26 cellular contexts compared by ENCODE assay signal in the genomic region with DNA sequence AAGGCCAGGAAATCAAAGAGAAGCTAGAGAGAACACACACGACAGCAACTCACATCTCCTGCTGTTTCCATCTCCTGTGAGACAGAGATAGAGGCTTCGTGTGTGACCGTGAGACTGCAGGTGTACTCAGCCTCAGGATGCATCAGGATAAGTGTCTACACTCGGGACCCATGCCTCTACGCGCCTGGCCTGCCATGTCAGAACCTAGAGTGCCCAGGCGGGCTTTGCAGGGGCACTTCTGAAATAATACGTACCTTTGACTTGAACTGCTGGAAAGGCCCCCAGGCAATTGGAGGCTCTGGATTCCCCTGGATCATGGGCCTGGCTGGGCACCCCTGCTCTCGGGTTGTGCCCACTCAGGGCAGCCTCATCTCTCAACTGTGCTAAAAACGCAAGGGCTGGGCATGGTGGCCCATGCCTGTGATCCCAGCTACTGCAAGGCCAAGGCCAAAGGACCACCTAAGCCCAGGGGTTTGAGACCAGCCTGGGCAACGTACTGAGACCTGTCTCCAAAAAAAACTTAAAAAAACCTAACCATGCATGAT. TPM values are rescaled to one million over a fixed set of nuclear protein-coding genes. Genes with fewer than 3 reads are reported as not detected.
DNase-seq lines count a peak whose midpoint lies in the region; ATAC-seq and TF ChIP-seq lines count a peak whose summit lies in the region.
"Had no signal": no experiment of that assay in that cellular context is flagged by ENCODE, and none has a peak within 500 bp of the region (broad histone marks: within the 10 kb centered on the region; RNA-seq: fewer than 3 reads in every experiment).

No MANE protein-coding gene starts in this region.

- CTCF ChIA-PET in activated CD4-positive, alpha-beta memory T cell treated with anti-CD3 and anti-CD28 coated beads, Interleukin-2, amount 10 ng/mL, durations not matched to agents 7 days and 5 days (lab: Charles Lee) = no interaction called here
- CTCF ChIA-PET in activated CD4-positive, alpha-beta memory T cell treated with anti-CD3 and anti-CD28 coated beads for 36 hours (lab: Charles Lee) = no interaction called here
- CTCF ChIA-PET in activated CD8-positive, alpha-beta T cell treated with anti-CD3 and anti-CD28 coated beads for 36 hours (lab: Charles Lee) = no interaction called here

- no peaks in the 10 kb centered on the region for H3K27me3 ChIP-seq in gastroesophageal sphincter
- H3K27me3 ChIP-seq: ascending aorta, gastrocnemius medialis, thyroid gland had no signal

- no peak for TF ChIP-seq EP300 in gastroesophageal sphincter (IDR thresholded peaks at IDR 0.05)

- H3K4me1 Mint-ChIP-seq in activated CD4-positive, alpha-beta memory T cell treated with anti-CD3 and anti-CD28 coated beads, Interleukin-2, amount 10 ng/mL, durations not matched to agents 7 days and 5 days = peaks cover 10% of the 10 kb centered on the region
- H3K4me1 Mint-ChIP-seq in activated CD4-positive, alpha-beta memory T cell treated with anti-CD3 and anti-CD28 coated beads for 36 hours (ENCODE audit: low read depth) = peaks cover 3% of the 10 kb centered on the region
- H3K4me1 Mint-ChIP-seq in CD14-positive monocyte (no peaks in the 10 kb centered on the region), nephron progenitor cell (peaks cover 17% of the 10 kb centered on the region)
- H3K4me1 Mint-ChIP-seq in activated CD8-positive, alpha-beta T cell treated with anti-CD3 and anti-CD28 coated beads for 36 hours (ENCODE audit: low read depth) = peaks cover 4% of the 10 kb centered on the region

- no peaks in the 10 kb centered on the region for H3K4me1 ChIP-seq in gastroesophageal sphincter
- H3K4me1 ChIP-seq: ascending aorta, gastrocnemius medialis, psoas muscle had no signal

- H3K36me3 ChIP-seq in gastroesophageal sphincter = peaks cover 0 to 86% of the 10 kb centered on the region in 2 donors

- H3K9me3 ChIP-seq in gastroesophageal sphincter = no peaks in the 10 kb centered on the region
- H3K9me3 ChIP-seq: ascending aorta, gastrocnemius medialis, psoas muscle, thyroid gland had no signal

- no peak overlapping the region for H3K4me3 Mint-ChIP-seq in activated CD4-positive, alpha-beta memory T cell treated with anti-CD3 and anti-CD28 coated beads, Interleukin-2, amount 10 ng/mL, durations not matched to agents 7 days and 5 days
- H3K4me3 Mint-ChIP-seq in activated CD4-positive, alpha-beta memory T cell treated with anti-CD3 and anti-CD28 coated beads for 36 hours = no peak overlapping the region
- H3K4me3 Mint-ChIP-seq in CD14-positive monocyte (no peak overlapping the region), nephron progenitor cell (no peak overlapping the region)
- no peak overlapping the region for H3K4me3 Mint-ChIP-seq in activated CD8-positive, alpha-beta T cell treated with anti-CD3 and anti-CD28 coated beads for 36 hours
- H3K4me3 Mint-ChIP-seq: activated CD4-positive, alpha-beta T cell treated with anti-CD3 and anti-CD28 coated beads for 36 hours; HFFc6; stimulated activated memory B cell treated with anti-CD40 and anti-IgM and Interleukin-4, amounts not matched to agents 10 μg/mL and 1 μg/mL and 100 μg/mL, for 72 hours had no signal

- H3K36me3 Mint-ChIP-seq in activated CD4-positive, alpha-beta memory T cell treated with anti-CD3 and anti-CD28 coated beads, Interleukin-2, amount 10 ng/mL, durations not matched to agents 7 days and 5 days (ENCODE audit: low read depth) = peaks cover 48% of the 10 kb centered on the region
- peaks cover 18% of the 10 kb centered on the region for H3K36me3 Mint-ChIP-seq in activated CD4-positive, alpha-beta memory T cell treated with anti-CD3 and anti-CD28 coated beads for 36 hours
- H3K36me3 Mint-ChIP-seq in CD14-positive monocyte = peaks cover 71 to 74% of the 10 kb centered on the region in 2 donors
- H3K36me3 Mint-ChIP-seq in activated CD8-positive, alpha-beta T cell treated with anti-CD3 and anti-CD28 coated beads for 36 hours (ENCODE audit: low read depth) = peaks cover 15% of the 10 kb centered on the region
- peaks cover 65% of the 10 kb centered on the region for H3K36me3 Mint-ChIP-seq in nephron progenitor cell (ENCODE audit: low read depth)

- no peak for TF ChIP-seq POLR2A in gastroesophageal sphincter (IDR thresholded peaks at IDR 0.05)

- 80 to 81% methylated on average over 1 to 4 of the region's 11 CpGs for WGBS in gastroesophageal sphincter (ENCODE audit: low coverage in 1 of 2), 2 donors

- H3K4me3 ChIP-seq in gastroesophageal sphincter = no peak overlapping the region
- H3K4me3 ChIP-seq: ascending aorta, gastrocnemius medialis, psoas muscle, thyroid gland had no signal

- no peaks in the 10 kb centered on the region for H3K27me3 Mint-ChIP-seq in activated CD4-positive, alpha-beta memory T cell treated with anti-CD3 and anti-CD28 coated beads, Interleukin-2, amount 10 ng/mL, durations not matched to agents 7 days and 5 days
- no peaks in the 10 kb centered on the region for H3K27me3 Mint-ChIP-seq in activated CD4-positive, alpha-beta memory T cell treated with anti-CD3 and anti-CD28 coated beads for 36 hours
- H3K27me3 Mint-ChIP-seq in CD14-positive monocyte (ENCODE audit: low read depth in 3 of 3) (peaks cover 0 to 3% (median 0%) of the 10 kb centered on the region in 3 donors), nephron progenitor cell (ENCODE audit: low read depth, poor library complexity) (peaks cover 11% of the 10 kb centered on the region)
- no peaks in the 10 kb centered on the region for H3K27me3 Mint-ChIP-seq in activated CD8-positive, alpha-beta T cell treated with anti-CD3 and anti-CD28 coated beads for 36 hours
- H3K27me3 Mint-ChIP-seq: activated CD4-positive, alpha-beta T cell treated with anti-CD3 and anti-CD28 coated beads for 36 hours; stimulated activated memory B cell treated with anti-CD40 and anti-IgM and Interleukin-4, amounts not matched to agents 10 μg/mL and 1 μg/mL and 100 μg/mL, for 72 hours had no signal

- H3K9me3 Mint-ChIP-seq in activated CD4-positive, alpha-beta memory T cell treated with anti-CD3 and anti-CD28 coated beads, Interleukin-2, amount 10 ng/mL, durations not matched to agents 7 days and 5 days = no peaks in the 10 kb centered on the region
- no peaks in the 10 kb centered on the region for H3K9me3 Mint-ChIP-seq in activated CD4-positive, alpha-beta memory T cell treated with anti-CD3 and anti-CD28 coated beads for 36 hours
- H3K9me3 Mint-ChIP-seq in CD14-positive monocyte (no peaks in the 10 kb centered on the region), nephron progenitor cell (peaks cover 16% of the 10 kb centered on the region)
- H3K9me3 Mint-ChIP-seq in activated CD8-positive, alpha-beta T cell treated with anti-CD3 and anti-CD28 coated beads for 36 hours = no peaks in the 10 kb centered on the region
- H3K9me3 Mint-ChIP-seq: stimulated activated memory B cell treated with anti-CD40 and anti-IgM and Interleukin-4, amounts not matched to agents 10 μg/mL and 1 μg/mL and 100 μg/mL, for 72 hours had no signal

- intact Hi-C loops in activated CD4-positive, alpha-beta memory T cell treated with anti-CD3 and anti-CD28 coated beads for 36 hours (cut with micrococcal nuclease) = no loop called here
- intact Hi-C loops in CD14-positive monocyte (cut with micrococcal nuclease) = no loop called here
- intact Hi-C loops in activated CD8-positive, alpha-beta T cell treated with anti-CD3 and anti-CD28 coated beads for 36 hours (cut with micrococcal nuclease) = no loop called here

- no peak for ATAC-seq in activated CD8-positive, alpha-beta T cell treated with anti-CD3 and anti-CD28 coated beads for 36 hours
- no peak for ATAC-seq in GM18858 (IDR thresholded peaks at IDR 0.05; ENCODE audit: unreplicated experiment)
- no peak for ATAC-seq in gastroesophageal sphincter
- no peak for ATAC-seq in HG03280 (IDR thresholded peaks at IDR 0.05; ENCODE audit: unreplicated experiment)
- ATAC-seq: gastrocnemius medialis; stimulated activated memory B cell treated with anti-CD40 and anti-IgM and Interleukin-4, amounts not matched to agents 10 μg/mL and 1 μg/mL and 100 μg/mL, for 72 hours had no signal

- TF ChIP-seq CTCF in CD14-positive monocyte (IDR thresholded peaks at IDR 0.05) (no peak), nephron progenitor cell (IDR thresholded peaks at IDR 0.05) (no peak), gastroesophageal sphincter (IDR thresholded peaks at IDR 0.05) (no peak)
- TF ChIP-seq CTCF in activated CD8-positive, alpha-beta T cell treated with anti-CD3 and anti-CD28 coated beads for 36 hours (IDR thresholded peaks at IDR 0.05) = no peak

- no peak for DNase-seq in activated CD4-positive, alpha-beta memory T cell treated with anti-CD3 and anti-CD28 coated beads, Interleukin-2, amount 10 ng/mL, durations not matched to agents 7 days and 5 days
- DNase-seq in activated CD4-positive, alpha-beta memory T cell treated with anti-CD3 and anti-CD28 coated beads for 36 hours = no peak
- peak; percentile 22 for DNase-seq in CD14-positive monocyte (ENCODE audit: low spot score)
- no peak for DNase-seq in activated CD8-positive, alpha-beta T cell treated with anti-CD3 and anti-CD28 coated beads for 36 hours
- no peak for DNase-seq in nephron progenitor cell
- DNase-seq: activated CD4-positive, alpha-beta T cell treated with anti-CD3 and anti-CD28 coated beads for 36 hours; activated effector memory CD4-positive, alpha-beta T cell treated with anti-CD3 and anti-CD28 coated beads, Interleukin-2, amount 50 U/mL, for 16 hours; erythroblast; gastrocnemius medialis; HFFc6; NCI-H1048; NCI-H2029; NCI-H226; NCI-H748 treated with DMSO at 0.1 percent for 48 hours; OCI-M1; SHP77 treated with DMSO at 0.1 percent for 48 hours; stimulated activated CD4-positive, alpha-beta T cell treated with anti-CD3 and anti-CD28 coated beads, Interleukin-2, amount 100 ng/mL, for 24 hours; thyroid gland had no signal

- H3K27ac Mint-ChIP-seq in activated CD4-positive, alpha-beta memory T cell treated with anti-CD3 and anti-CD28 coated beads, Interleukin-2, amount 10 ng/mL, durations not matched to agents 7 days and 5 days = peak overlapping the region; percentile 24
- H3K27ac Mint-ChIP-seq in activated CD4-positive, alpha-beta memory T cell treated with anti-CD3 and anti-CD28 coated beads for 36 hours = no peak overlapping the region
- H3K27ac Mint-ChIP-seq in CD14-positive monocyte (peak overlapping the region in 1 of 7 donors; percentile 20), nephron progenitor cell (peak overlapping the region; percentile 86)
- H3K27ac Mint-ChIP-seq in activated CD8-positive, alpha-beta T cell treated with anti-CD3 and anti-CD28 coated beads for 36 hours = peak overlapping the region; percentile 16
- H3K27ac Mint-ChIP-seq: activated CD4-positive, alpha-beta T cell treated with anti-CD3 and anti-CD28 coated beads for 36 hours; HFFc6; stimulated activated memory B cell treated with anti-CD40 and anti-IgM and Interleukin-4, amounts not matched to agents 10 μg/mL and 1 μg/mL and 100 μg/mL, for 72 hours had no signal

- POLR2A ChIA-PET in activated CD4-positive, alpha-beta memory T cell treated with anti-CD3 and anti-CD28 coated beads, Interleukin-2, amount 10 ng/mL, durations not matched to agents 7 days and 5 days (lab: Charles Lee) = interaction anchor here (1.7 kb wide), 1 partner anchor 13 kb away, joined by 9 read pairs; the partner anchor contains the start of gene CLPTM1L
- POLR2A ChIA-PET in activated CD4-positive, alpha-beta memory T cell treated with anti-CD3 and anti-CD28 coated beads for 36 hours (lab: Charles Lee) = no interaction called here
- POLR2A ChIA-PET in activated CD8-positive, alpha-beta T cell treated with anti-CD3 and anti-CD28 coated beads for 36 hours (lab: Charles Lee) = interaction anchor here (0.6 kb wide), 1 partner anchor 70 kb away, joined by 3 read pairs; no protein-coding TSS in a partner anchor

- H3K27ac ChIP-seq in gastroesophageal sphincter = no peak overlapping the region
- H3K27ac ChIP-seq: ascending aorta, gastrocnemius medialis, KMS-11, thyroid gland had no signal

RNA-seq across cellular contexts. Expression of gene CLPTM1L, which starts 13.0 kb away (rescaled TPM):
- total RNA-seq in activated CD4-positive, alpha-beta memory T cell treated with anti-CD3 and anti-CD28 coated beads, Interleukin-2, amount 10 ng/mL, durations not matched to agents 7 days and 5 days = 100 to 1,000 TPM in 1 of 2 experiments, 10 to 100 TPM in 1; 99.7 to 101 TPM
- total RNA-seq in activated CD4-positive, alpha-beta memory T cell treated with anti-CD3 and anti-CD28 coated beads for 36 hours = 10 to 100 TPM; 70.1 to 72.9 TPM
- polyA plus RNA-seq in CD14-positive monocyte = 10 to 100 TPM; 14.1 to 35.0 TPM
- 10 to 100 TPM; 51.4 to 56.2 TPM for total RNA-seq in activated CD8-positive, alpha-beta T cell treated with anti-CD3 and anti-CD28 coated beads for 36 hours
- 100 to 1,000 TPM in 1 of 4 donors, 10 to 100 TPM in 3; 83.9 to 131 (median 92.2) TPM for total RNA-seq in gastroesophageal sphincter

RNA-seq across cellular contexts. Expression of gene TERT, which starts 37.1 kb away (rescaled TPM):
- 1 to 10 TPM; 2.1 to 2.2 TPM for total RNA-seq in activated CD4-positive, alpha-beta memory T cell treated with anti-CD3 and anti-CD28 coated beads, Interleukin-2, amount 10 ng/mL, durations not matched to agents 7 days and 5 days
- total RNA-seq in activated CD4-positive, alpha-beta memory T cell treated with anti-CD3 and anti-CD28 coated beads for 36 hours = 1 to 10 TPM; 4.7 to 7.3 TPM
- not detected for polyA plus RNA-seq in CD14-positive monocyte
- 10 to 100 TPM; 12.5 to 12.7 TPM for total RNA-seq in activated CD8-positive, alpha-beta T cell treated with anti-CD3 and anti-CD28 coated beads for 36 hours
- not detected for total RNA-seq in gastroesophageal sphincter
- total RNA-seq: ascending aorta, gastrocnemius medialis, psoas muscle, skeletal muscle tissue, thyroid gland had no signal
- polyA plus RNA-seq: psoas muscle had no signal
